ENCODE assay signal across 8 cellular contexts in the genomic region with DNA sequence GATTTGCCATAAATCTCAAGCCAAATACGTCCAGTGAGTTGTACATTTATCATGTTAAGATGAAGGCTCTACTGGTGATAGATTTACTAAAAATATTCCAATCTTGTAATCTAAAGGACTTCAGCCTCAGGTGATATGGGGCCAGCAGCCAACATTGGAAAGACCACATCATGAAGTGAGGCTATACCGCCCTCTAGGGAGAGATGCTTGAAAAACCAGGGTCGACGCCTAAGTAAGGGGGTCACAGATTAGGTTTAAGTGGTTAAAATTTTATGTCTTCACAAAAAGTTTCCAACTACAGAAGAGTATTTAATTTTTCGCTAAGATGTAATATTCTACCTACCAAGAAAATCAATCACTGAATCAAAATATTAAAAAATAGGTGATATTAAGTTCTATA. TPM values are rescaled to one million over a fixed set of nuclear protein-coding genes. Genes with fewer than 3 reads are reported as not detected.
DNase-seq lines count a peak whose midpoint lies in the region; ATAC-seq, FAIRE-seq and TF ChIP-seq lines count a peak whose summit lies in the region.

No MANE protein-coding gene starts in this region.

- peak; percentile 22 for ATAC-seq in HG03520 (IDR thresholded peaks at IDR 0.05; ENCODE audit: unreplicated experiment)
- no peak for ATAC-seq in GM19324 (IDR thresholded peaks at IDR 0.05; ENCODE audit: low FRiP score, unreplicated experiment)

- no peaks in the 10 kb centered on the region for H3K27me3 ChIP-seq in bronchial epithelial cell (ENCODE audit: control insufficient read depth, insufficient read depth, low read length)

- H3K4me3 Mint-ChIP-seq in progenitor cell of endocrine pancreas (ENCODE audit: low read depth) = no peak overlapping the region

- no peak overlapping the region for H3K4me3 ChIP-seq in bronchial epithelial cell (ENCODE audit: low read depth, low read length)

- DNase-seq in SIG-M5 treated with dmso at 0.1 percent for 504 hours (lab: John Stamatoyannopoulos, UW; ENCODE audit: unreplicated experiment) (peak; percentile 13), SIG-M5 (lab: John Stamatoyannopoulos, UW) (no peak), bronchial epithelial cell (ENCODE audit: low read depth) (no peak), progenitor cell of endocrine pancreas (ENCODE audit: low spot score, unreplicated experiment) (no peak), GOT3 (lab: John Stamatoyannopoulos, UW) (no peak), MV-4-11 (lab: John Stamatoyannopoulos, UW) (no peak)

- H3K9me3 Mint-ChIP-seq in progenitor cell of endocrine pancreas (ENCODE audit: low read depth) = no peaks in the 10 kb centered on the region

- FAIRE-seq in bronchial epithelial cell (lab: Jason Lieb, UNC) = no peak

- peaks cover 36% of the 10 kb centered on the region for H3K4me1 Mint-ChIP-seq in progenitor cell of endocrine pancreas (ENCODE audit: low read depth)

- H3K27me3 Mint-ChIP-seq in progenitor cell of endocrine pancreas = no peaks in the 10 kb centered on the region

- H3K36me3 ChIP-seq in bronchial epithelial cell (ENCODE audit: control insufficient read depth, insufficient read depth, low read length) = no peaks in the 10 kb centered on the region

- TF ChIP-seq CTCF in bronchial epithelial cell (IDR thresholded peaks at IDR 0.05; ENCODE audit: insufficient read depth, low read length, severe bottlenecking) = peak; percentile 36
- peak; percentile 37 for TF ChIP-seq CTCF in progenitor cell of endocrine pancreas (IDR thresholded peaks at IDR 0.05; ENCODE audit: unreplicated experiment)

- no peaks in the 10 kb centered on the region for H3K36me3 Mint-ChIP-seq in progenitor cell of endocrine pancreas (ENCODE audit: insufficient read depth)

- H3K27ac Mint-ChIP-seq in progenitor cell of endocrine pancreas = no peak overlapping the region

RNA-seq across cellular contexts. Expression of a gene that starts 33.3 kb away (rescaled TPM):
- total RNA-seq in bronchial epithelial cell = under 0.01 and 1.1 TPM in 2 replicates
- 3.6 and 4.6 TPM in 2 replicates for total RNA-seq in progenitor cell of endocrine pancreas
